ENCODE assay signal across 1 cellular context in the genomic region with DNA sequence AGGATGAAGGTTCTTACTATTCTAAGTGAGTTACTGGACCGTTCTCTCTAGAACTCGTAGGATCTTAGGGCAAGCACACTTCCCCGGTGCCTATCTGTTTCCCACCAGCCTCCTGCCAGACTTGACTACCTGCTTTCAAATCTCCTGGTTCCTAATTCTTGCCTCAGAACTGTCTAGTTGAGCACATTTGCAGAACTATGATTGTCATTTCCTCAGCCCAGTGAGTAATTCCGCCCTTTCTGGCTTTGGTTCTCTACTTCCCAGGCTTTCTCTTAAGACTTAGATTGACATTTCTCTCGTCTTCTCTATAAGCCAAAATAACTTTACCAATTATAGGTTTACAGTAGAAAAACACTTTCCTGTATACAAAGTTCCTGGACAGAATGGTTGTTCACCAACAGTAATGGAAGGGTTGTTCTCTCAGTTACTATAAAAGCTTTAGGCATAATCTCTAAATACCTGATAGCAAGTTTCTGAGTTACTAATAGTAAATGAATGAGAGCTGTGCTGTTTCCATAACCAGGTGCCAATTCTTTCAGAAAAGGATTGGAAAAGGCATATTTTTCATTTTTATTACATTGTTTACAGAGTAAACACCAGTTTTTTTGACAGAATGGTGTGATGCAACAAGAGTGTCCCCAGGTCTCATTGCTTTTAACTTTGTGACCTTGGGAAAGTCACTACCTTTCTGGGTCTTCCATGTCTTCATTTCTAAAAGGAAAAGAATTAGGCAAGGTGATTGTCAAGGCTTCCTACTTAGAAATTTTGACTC.
A peak's percentile ranks its signal among the peaks of the same experiment; 100 is the strongest.
TF ChIP-seq lines count a peak whose summit lies in the region.

No MANE protein-coding gene starts in this region.

TF ChIP-seq in HepG2, 621 proteins besides CTCF, POLR2A, EP300 and RAD21:
- TF ChIP-seq, protein P1, sequence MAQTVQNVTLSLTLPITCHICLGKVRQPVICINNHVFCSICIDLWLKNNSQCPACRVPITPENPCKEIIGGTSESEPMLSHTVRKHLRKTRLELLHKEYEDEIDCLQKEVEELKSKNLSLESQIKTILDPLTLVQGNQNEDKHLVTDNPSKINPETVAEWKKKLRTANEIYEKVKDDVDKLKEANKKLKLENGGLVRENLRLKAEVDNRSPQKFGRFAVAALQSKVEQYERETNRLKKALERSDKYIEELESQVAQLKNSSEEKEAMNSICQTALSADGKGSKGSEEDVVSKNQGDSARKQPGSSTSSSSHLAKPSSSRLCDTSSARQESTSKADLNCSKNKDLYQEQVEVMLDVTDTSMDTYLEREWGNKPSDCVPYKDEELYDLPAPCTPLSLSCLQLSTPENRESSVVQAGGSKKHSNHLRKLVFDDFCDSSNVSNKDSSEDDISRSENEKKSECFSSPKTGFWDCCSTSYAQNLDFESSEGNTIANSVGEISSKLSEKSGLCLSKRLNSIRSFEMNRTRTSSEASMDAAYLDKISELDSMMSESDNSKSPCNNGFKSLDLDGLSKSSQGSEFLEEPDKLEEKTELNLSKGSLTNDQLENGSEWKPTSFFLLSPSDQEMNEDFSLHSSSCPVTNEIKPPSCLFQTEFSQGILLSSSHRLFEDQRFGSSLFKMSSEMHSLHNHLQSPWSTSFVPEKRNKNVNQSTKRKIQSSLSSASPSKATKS (CRISPR knock-in tag; IDR thresholded peaks at IDR 0.05) = no peak
- no peak for TF ChIP-seq LCORL (IDR thresholded peaks at IDR 0.05)
- no peak for TF ChIP-seq LCORL (CRISPR knock-in tag; IDR thresholded peaks at IDR 0.05)
- TF ChIP-seq CEBPB (IDR thresholded peaks at IDR 0.05; ENCODE audit: borderline replicate concordance, low read depth, low read length) = peak; percentile 40; the same call in 1 of the 2 replicates
- TF ChIP-seq, protein P2, sequence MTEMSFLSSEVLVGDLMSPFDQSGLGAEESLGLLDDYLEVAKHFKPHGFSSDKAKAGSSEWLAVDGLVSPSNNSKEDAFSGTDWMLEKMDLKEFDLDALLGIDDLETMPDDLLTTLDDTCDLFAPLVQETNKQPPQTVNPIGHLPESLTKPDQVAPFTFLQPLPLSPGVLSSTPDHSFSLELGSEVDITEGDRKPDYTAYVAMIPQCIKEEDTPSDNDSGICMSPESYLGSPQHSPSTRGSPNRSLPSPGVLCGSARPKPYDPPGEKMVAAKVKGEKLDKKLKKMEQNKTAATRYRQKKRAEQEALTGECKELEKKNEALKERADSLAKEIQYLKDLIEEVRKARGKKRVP (CRISPR knock-in tag; IDR thresholded peaks at IDR 0.05) = 0 out of 4 replicates have a peak, but pooled peaks of 1 of the 2 experiments have one; percentile 37
- TF ChIP-seq ISX (CRISPR knock-in tag; conservative IDR thresholded peaks at IDR 0.05) = no peak
- TF ChIP-seq, protein P3, sequence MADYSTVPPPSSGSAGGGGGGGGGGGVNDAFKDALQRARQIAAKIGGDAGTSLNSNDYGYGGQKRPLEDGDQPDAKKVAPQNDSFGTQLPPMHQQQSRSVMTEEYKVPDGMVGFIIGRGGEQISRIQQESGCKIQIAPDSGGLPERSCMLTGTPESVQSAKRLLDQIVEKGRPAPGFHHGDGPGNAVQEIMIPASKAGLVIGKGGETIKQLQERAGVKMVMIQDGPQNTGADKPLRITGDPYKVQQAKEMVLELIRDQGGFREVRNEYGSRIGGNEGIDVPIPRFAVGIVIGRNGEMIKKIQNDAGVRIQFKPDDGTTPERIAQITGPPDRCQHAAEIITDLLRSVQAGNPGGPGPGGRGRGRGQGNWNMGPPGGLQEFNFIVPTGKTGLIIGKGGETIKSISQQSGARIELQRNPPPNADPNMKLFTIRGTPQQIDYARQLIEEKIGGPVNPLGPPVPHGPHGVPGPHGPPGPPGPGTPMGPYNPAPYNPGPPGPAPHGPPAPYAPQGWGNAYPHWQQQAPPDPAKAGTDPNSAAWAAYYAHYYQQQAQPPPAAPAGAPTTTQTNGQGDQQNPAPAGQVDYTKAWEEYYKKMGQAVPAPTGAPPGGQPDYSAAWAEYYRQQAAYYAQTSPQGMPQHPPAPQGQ (CRISPR knock-in tag; IDR thresholded peaks at IDR 0.05; ENCODE audit: borderline replicate concordance) = no peak
- TF ChIP-seq NFE2L1 (CRISPR knock-in tag; IDR thresholded peaks at IDR 0.05; ENCODE audit: borderline replicate concordance) = no peak
- TF ChIP-seq SRY (CRISPR knock-in tag; IDR thresholded peaks at IDR 0.05) = no peak
- no peak for TF ChIP-seq ZNF124 (CRISPR knock-in tag; IDR thresholded peaks at IDR 0.05)
- peak; percentile 45 for TF ChIP-seq CEBPG (CRISPR knock-in tag; IDR thresholded peaks at IDR 0.05)
- TF ChIP-seq SMAD3 (CRISPR knock-in tag; IDR thresholded peaks at IDR 0.05) = no peak
- TF ChIP-seq, protein P4, sequence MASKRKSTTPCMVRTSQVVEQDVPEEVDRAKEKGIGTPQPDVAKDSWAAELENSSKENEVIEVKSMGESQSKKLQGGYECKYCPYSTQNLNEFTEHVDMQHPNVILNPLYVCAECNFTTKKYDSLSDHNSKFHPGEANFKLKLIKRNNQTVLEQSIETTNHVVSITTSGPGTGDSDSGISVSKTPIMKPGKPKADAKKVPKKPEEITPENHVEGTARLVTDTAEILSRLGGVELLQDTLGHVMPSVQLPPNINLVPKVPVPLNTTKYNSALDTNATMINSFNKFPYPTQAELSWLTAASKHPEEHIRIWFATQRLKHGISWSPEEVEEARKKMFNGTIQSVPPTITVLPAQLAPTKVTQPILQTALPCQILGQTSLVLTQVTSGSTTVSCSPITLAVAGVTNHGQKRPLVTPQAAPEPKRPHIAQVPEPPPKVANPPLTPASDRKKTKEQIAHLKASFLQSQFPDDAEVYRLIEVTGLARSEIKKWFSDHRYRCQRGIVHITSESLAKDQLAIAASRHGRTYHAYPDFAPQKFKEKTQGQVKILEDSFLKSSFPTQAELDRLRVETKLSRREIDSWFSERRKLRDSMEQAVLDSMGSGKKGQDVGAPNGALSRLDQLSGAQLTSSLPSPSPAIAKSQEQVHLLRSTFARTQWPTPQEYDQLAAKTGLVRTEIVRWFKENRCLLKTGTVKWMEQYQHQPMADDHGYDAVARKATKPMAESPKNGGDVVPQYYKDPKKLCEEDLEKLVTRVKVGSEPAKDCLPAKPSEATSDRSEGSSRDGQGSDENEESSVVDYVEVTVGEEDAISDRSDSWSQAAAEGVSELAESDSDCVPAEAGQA (IDR thresholded peaks at IDR 0.05; ENCODE audit: low read depth) = no peak
- TF ChIP-seq, protein P4 (CRISPR knock-in tag; IDR thresholded peaks at IDR 0.05; ENCODE audit: borderline replicate concordance) = no peak
- peak; percentile 62 for TF ChIP-seq FOXA3 (CRISPR knock-in tag; IDR thresholded peaks at IDR 0.05)
- TF ChIP-seq, protein P5, sequence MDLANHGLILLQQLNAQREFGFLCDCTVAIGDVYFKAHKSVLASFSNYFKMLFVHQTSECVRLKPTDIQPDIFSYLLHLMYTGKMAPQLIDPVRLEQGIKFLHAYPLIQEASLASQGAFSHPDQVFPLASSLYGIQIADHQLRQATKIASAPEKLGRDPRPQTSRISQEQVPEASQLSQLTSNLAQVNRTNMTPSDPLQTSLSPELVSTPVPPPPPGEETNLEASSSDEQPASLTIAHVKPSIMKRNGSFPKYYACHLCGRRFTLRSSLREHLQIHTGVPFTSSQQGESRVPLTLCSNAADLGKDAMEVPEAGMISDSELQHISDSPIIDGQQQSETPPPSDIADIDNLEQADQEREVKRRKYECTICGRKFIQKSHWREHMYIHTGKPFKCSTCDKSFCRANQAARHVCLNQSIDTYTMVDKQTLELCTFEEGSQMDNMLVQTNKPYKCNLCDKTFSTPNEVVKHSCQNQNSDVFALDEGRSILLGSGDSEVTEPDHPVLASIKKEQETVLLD (CRISPR knock-in tag; IDR thresholded peaks at IDR 0.05; ENCODE audit: low read depth) = no peak
- TF ChIP-seq DMAP1 (CRISPR knock-in tag; IDR thresholded peaks at IDR 0.05) = no peak
- TF ChIP-seq GATAD2A (CRISPR knock-in tag; IDR thresholded peaks at IDR 0.05) = 0 out of 2 replicates have a peak, but pooled peaks have one; percentile 30
- no peak for TF ChIP-seq CCDC6 (CRISPR knock-in tag; IDR thresholded peaks at IDR 0.05)
- TF ChIP-seq FOXA1 (IDR thresholded peaks at IDR 0.05) = no peak
- peak; percentile 36; the same call in 1 of the 2 replicates for TF ChIP-seq FOXA1 (CRISPR knock-in tag; IDR thresholded peaks at IDR 0.05)
- no peak for TF ChIP-seq GATA4 (IDR thresholded peaks at IDR 0.05; ENCODE audit: borderline replicate concordance, low read depth)
- TF ChIP-seq, protein P6, sequence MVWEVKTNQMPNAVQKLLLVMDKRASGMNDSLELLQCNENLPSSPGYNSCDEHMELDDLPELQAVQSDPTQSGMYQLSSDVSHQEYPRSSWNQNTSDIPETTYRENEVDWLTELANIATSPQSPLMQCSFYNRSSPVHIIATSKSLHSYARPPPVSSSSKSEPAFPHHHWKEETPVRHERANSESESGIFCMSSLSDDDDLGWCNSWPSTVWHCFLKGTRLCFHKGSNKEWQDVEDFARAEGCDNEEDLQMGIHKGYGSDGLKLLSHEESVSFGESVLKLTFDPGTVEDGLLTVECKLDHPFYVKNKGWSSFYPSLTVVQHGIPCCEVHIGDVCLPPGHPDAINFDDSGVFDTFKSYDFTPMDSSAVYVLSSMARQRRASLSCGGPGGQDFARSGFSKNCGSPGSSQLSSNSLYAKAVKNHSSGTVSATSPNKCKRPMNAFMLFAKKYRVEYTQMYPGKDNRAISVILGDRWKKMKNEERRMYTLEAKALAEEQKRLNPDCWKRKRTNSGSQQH (CRISPR knock-in tag; IDR thresholded peaks at IDR 0.05; ENCODE audit: low read depth) = no peak
